In the genomic region with DNA sequence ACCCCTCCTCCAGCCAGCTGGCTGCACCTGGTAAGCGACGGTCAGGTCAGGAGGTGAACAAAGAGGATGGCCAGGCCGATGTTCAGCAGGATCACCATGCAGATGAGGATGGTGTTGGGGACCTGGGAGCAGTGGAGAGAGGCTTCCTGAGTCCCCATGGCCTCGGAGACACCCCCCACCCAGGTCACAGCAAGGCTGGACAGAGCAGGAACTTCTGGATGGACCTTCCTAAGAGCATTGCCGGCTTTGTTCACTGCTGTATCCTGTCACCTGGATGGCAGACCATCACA, we compare ENCODE assay signal across 24 cellular contexts.
"Had no signal": no experiment of that assay in that cellular context is flagged by ENCODE, and none has a peak within 500 bp of the region (broad histone marks: within the 10 kb centered on the region; RNA-seq: fewer than 3 reads in every experiment).

No MANE protein-coding gene starts in this region.

- H3K9ac ChIP-seq: parathyroid adenoma had no signal

- H3K27ac ChIP-seq: dorsolateral prefrontal cortex, lower lobe of right lung, neutrophil, parathyroid adenoma, suprapubic skin, upper lobe of right lung had no signal

- H3K4me3 ChIP-seq: dorsolateral prefrontal cortex, gastrocnemius medialis, heart right ventricle, lower lobe of right lung, right atrium auricular region, suprapubic skin, transverse colon, upper lobe of right lung, uterus had no signal

- H3K4me1 ChIP-seq: lower lobe of right lung, parathyroid adenoma, upper lobe of right lung, uterus had no signal

- H3K9me3 ChIP-seq: gastrocnemius medialis, heart right ventricle, lower lobe of right lung, neutrophil, right atrium auricular region, suprapubic skin, transverse colon, upper lobe of right lung, uterus had no signal

- H3K4me3 Mint-ChIP-seq: natural killer cell; stimulated activated memory B cell treated with anti-CD40 and anti-IgM and Interleukin-4, amounts not matched to agents 10 μg/mL and 1 μg/mL and 100 μg/mL, for 72 hours; stimulated activated naive CD8-positive, alpha-beta T cell treated with anti-CD3 and anti-CD28 coated beads, Interleukin-15, Interleukin-2, amounts not matched to agents 100 ng/mL and 50 ng/mL, for 24 hours had no signal

- ATAC-seq: gastrocnemius medialis; heart right ventricle; left colon; left ventricle myocardium superior; lower lobe of right lung; natural killer cell; sciatic nerve; stimulated activated memory B cell treated with anti-CD40 and anti-IgM and Interleukin-4, amounts not matched to agents 10 μg/mL and 1 μg/mL and 100 μg/mL, for 72 hours; upper lobe of right lung had no signal

- H3K27ac Mint-ChIP-seq: natural killer cell; progenitor cell of endocrine pancreas; stimulated activated memory B cell treated with anti-CD40 and anti-IgM and Interleukin-4, amounts not matched to agents 10 μg/mL and 1 μg/mL and 100 μg/mL, for 72 hours; stimulated activated naive CD8-positive, alpha-beta T cell treated with anti-CD3 and anti-CD28 coated beads, Interleukin-15, Interleukin-2, amounts not matched to agents 100 ng/mL and 50 ng/mL, for 24 hours had no signal

- H2AFZ ChIP-seq: parathyroid adenoma had no signal

- H3K36me3 Mint-ChIP-seq: natural killer cell; stimulated activated memory B cell treated with anti-CD40 and anti-IgM and Interleukin-4, amounts not matched to agents 10 μg/mL and 1 μg/mL and 100 μg/mL, for 72 hours had no signal

- H3K36me3 ChIP-seq: gastrocnemius medialis, lower lobe of right lung, neutrophil, suprapubic skin, transverse colon, upper lobe of right lung, uterus had no signal

- DNase-seq: dorsolateral prefrontal cortex; effector CD4-positive, alpha-beta T cell; foreskin fibroblast; gastrocnemius medialis; heart right ventricle; hippocampal formation; kidney glomerular epithelial cell; left colon; left ventricle myocardium superior; lower lobe of right lung; natural killer cell; stimulated activated CD4-positive, alpha-beta T cell treated with anti-CD3 and anti-CD28 coated beads, Interleukin-2, amount 100 ng/mL, for 24 hours; stimulated activated CD4-positive, alpha-beta T cell treated with anti-CD3 and anti-CD28 coated beads, Interleukin-4, amount 100 ng/mL, for 24 hours; transverse colon; upper lobe of right lung; uterus had no signal

- H3K4me1 Mint-ChIP-seq: natural killer cell; stimulated activated memory B cell treated with anti-CD40 and anti-IgM and Interleukin-4, amounts not matched to agents 10 μg/mL and 1 μg/mL and 100 μg/mL, for 72 hours had no signal

- H3K27me3 ChIP-seq: gastrocnemius medialis, right atrium auricular region, uterus had no signal

- H3K9me3 Mint-ChIP-seq: natural killer cell; stimulated activated memory B cell treated with anti-CD40 and anti-IgM and Interleukin-4, amounts not matched to agents 10 μg/mL and 1 μg/mL and 100 μg/mL, for 72 hours; stimulated activated naive CD8-positive, alpha-beta T cell treated with anti-CD3 and anti-CD28 coated beads, Interleukin-15, Interleukin-2, amounts not matched to agents 100 ng/mL and 50 ng/mL, for 24 hours had no signal
